18 cellular contexts compared by ENCODE assay signal in the genomic region with DNA sequence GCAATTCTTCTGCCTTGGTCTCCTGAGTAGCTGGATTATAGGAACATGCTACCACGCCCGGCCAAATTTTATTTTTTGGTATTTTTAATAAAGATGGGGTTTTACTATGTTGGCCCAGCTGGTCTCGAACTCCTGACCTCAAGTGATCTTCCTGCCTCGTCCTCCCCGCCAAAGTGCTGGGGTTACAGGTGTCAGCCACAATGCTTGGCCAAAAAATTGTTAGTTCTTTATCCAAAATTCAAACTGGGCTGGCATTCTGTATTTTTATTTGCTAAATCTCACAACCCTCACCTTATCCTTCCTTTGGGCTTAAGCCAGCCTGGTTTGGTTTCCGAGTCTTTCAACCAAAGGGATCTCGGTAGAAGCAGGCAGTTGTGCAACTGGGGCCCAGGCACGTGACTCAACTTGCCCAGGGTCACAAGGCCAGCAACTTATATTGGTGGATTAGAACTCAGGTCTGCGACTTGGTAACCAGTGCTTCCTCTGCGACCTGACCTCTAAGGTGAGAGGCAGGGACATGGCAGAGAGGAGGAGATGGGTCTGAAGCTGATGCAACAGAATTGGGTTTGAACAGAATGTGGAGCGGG. TPM values are rescaled to one million over a fixed set of nuclear protein-coding genes. Genes with fewer than 3 reads are reported as not detected.
DNase-seq lines count a peak whose midpoint lies in the region; ATAC-seq, FAIRE-seq and TF ChIP-seq lines count a peak whose summit lies in the region.
"Had no signal": no experiment of that assay in that cellular context is flagged by ENCODE, and none has a peak within 500 bp of the region (broad histone marks: within the 10 kb centered on the region; RNA-seq: fewer than 3 reads in every experiment).

No MANE protein-coding gene starts in this region.

- H2BK20ac ChIP-seq in H9 (ENCODE audit: low read depth, low read length, poor library complexity, severe bottlenecking), result no peak overlapping the region
- H2BK20ac ChIP-seq in H1 (ENCODE audit: low read length), result peak overlapping the region; percentile 62; the same call in 1 of the 2 replicates

- no peaks in the 10 kb centered on the region for H3F3A ChIP-seq in OCI-LY1 (ENCODE audit: insufficient read depth, low read length)

- H2AK5ac ChIP-seq in H9 (ENCODE audit: insufficient read length, low read length) (no peak overlapping the region), H1 (ENCODE audit: low read depth, low read length) (no peak overlapping the region)

- no peaks in the 10 kb centered on the region for H3K9me2 ChIP-seq in OCI-LY1 (ENCODE audit: low read depth, low read length)

- H3K27me3 Mint-ChIP-seq in H9 (ENCODE audit: low read depth), result peaks cover 7% of the 10 kb centered on the region
- H3K27me3 Mint-ChIP-seq in nephron (ENCODE audit: low read depth), result peaks cover 3% of the 10 kb centered on the region

- no peak for FAIRE-seq in H1 (lab: Jason Lieb, UNC)
- FAIRE-seq: D721Med had no signal

- H3K4me3 ChIP-seq in OCI-LY1 (ENCODE audit: low read depth, low read length, poor library complexity, severe bottlenecking) (no peak overlapping the region), H1 (ENCODE audit: extremely low read depth in 1 of 4, insufficient read depth in 2 of 4, low read depth in 3 of 4, low read length in 4 of 4) (no peak overlapping the region)
- H3K4me3 ChIP-seq: SJCRH30 had no signal

- H3K36me3 ChIP-seq in OCI-LY1 (ENCODE audit: insufficient read depth, low read length) (no peaks in the 10 kb centered on the region), H1 (ENCODE audit: control insufficient read depth in 2 of 4, insufficient read depth in 4 of 4, low read length in 3 of 4) (no peaks in the 10 kb centered on the region; a peak in 1 of 8 replicates)
- H3K36me3 ChIP-seq: BE2C, SJCRH30 had no signal

- H2BK12ac ChIP-seq in H9 (ENCODE audit: insufficient read length, low read depth, low read length), result no peak overlapping the region
- H2BK12ac ChIP-seq in H1 (ENCODE audit: low read depth, low read length), result peak overlapping the region; percentile 45; the same call in 1 of the 2 replicates

- H3K79me2 ChIP-seq in H9 (ENCODE audit: insufficient read depth, low read length) (no peaks in the 10 kb centered on the region), OCI-LY1 (ENCODE audit: insufficient read depth, low read length) (no peaks in the 10 kb centered on the region), H1 (ENCODE audit: control insufficient read depth in 1 of 2, insufficient read depth in 2 of 2, low read length in 2 of 2) (no peaks in the 10 kb centered on the region)

- DNase-seq in H9, result peak; percentile 12
- no peak for DNase-seq in H1 (ENCODE audit: low read depth in 1 of 2, low spot score in 2 of 2)
- DNase-seq in NCI-H2081 treated with DMSO at 0.1 percent for 48 hours (lab: John Stamatoyannopoulos, UW), result no peak
- no peak for DNase-seq in MV-4-11 (lab: John Stamatoyannopoulos, UW)
- no peak for DNase-seq in hypothalamus (lab: John Stamatoyannopoulos, UW)
- DNase-seq: BE2C; CD4-positive, alpha-beta memory T cell; DMS79 treated with DMSO at 0.1 percent for 48 hours; GDM1; GOT3; HFFc6; NCI-H1092 treated with DMSO at 0.1 percent for 48 hours; NCI-H1694 treated with DMSO at 0.1 percent for 48 hours; SJCRH30 had no signal

- H3K27me3 ChIP-seq in H9 (ENCODE audit: insufficient read depth, low read length) (no peaks in the 10 kb centered on the region), OCI-LY1 (ENCODE audit: insufficient read depth, low read length) (no peaks in the 10 kb centered on the region; the same call in 1 of the 2 replicates), H1 (replicated peaks in 1 of 4; ENCODE audit: control insufficient read depth in 3 of 4, extremely low read depth in 1 of 4, insufficient read depth in 3 of 4, low read length in 3 of 4) (no peaks in the 10 kb centered on the region)
- H3K27me3 ChIP-seq: BE2C, SJCRH30 had no signal

- no peak overlapping the region for H3T11ph ChIP-seq in H9 (ENCODE audit: low read length)

- no peak overlapping the region for H3K9ac ChIP-seq in H9 (ENCODE audit: extremely low read depth, insufficient read length, low read length)
- peak overlapping the region; percentile 9; the same call in 1 of the 2 replicates for H3K9ac ChIP-seq in OCI-LY1 (ENCODE audit: low read length)
- no peak overlapping the region for H3K9ac ChIP-seq in H1 (replicated peaks in 1 of 4; ENCODE audit: extremely low read depth in 1 of 4, low read depth in 3 of 4, low read length in 3 of 4)

- peak overlapping the region in 2 of 3 experiments; percentile 31 to 95; a peak in 3 of 7 replicates for H3K27ac Mint-ChIP-seq in H9
- peak overlapping the region in 2 of 3 experiments; percentile 35 to 63 for H3K27ac Mint-ChIP-seq in nephron
- H3K27ac Mint-ChIP-seq: HFFc6 had no signal

- no peak overlapping the region for H3K4me2 ChIP-seq in H9 (ENCODE audit: insufficient read depth, insufficient read length, low read length)
- H3K4me2 ChIP-seq in OCI-LY1 (ENCODE audit: low read length), result peak overlapping the region; percentile 32; the same call in 1 of the 2 replicates
- no peak overlapping the region for H3K4me2 ChIP-seq in H1 (ENCODE audit: insufficient read depth in 1 of 2, low read depth in 2 of 2, low read length in 2 of 2)

- H3K14ac ChIP-seq in H9 (ENCODE audit: insufficient read depth, low read length), result no peak overlapping the region
- no peak overlapping the region for H3K14ac ChIP-seq in H1 (ENCODE audit: insufficient read length)

- no peak for TF ChIP-seq CTCF in H9 (conservative IDR thresholded peaks at IDR 0.05)
- no peak for TF ChIP-seq CTCF in OCI-LY1 (IDR thresholded peaks at IDR 0.05; ENCODE audit: low read length)
- TF ChIP-seq CTCF in H1 (IDR thresholded peaks at IDR 0.05; ENCODE audit: control extremely low read depth in 1 of 3, insufficient read depth in 1 of 3, low read depth in 1 of 3, low read length in 3 of 3), result no peak
- TF ChIP-seq CTCF in nephron (IDR thresholded peaks at IDR 0.05; ENCODE audit: unreplicated experiment in 3 of 3), result no peak

- H3K9me3 ChIP-seq in H9 (ENCODE audit: control insufficient read depth, low read depth, low read length) (no peaks in the 10 kb centered on the region), OCI-LY1 (ENCODE audit: low read length) (no peaks in the 10 kb centered on the region), H1 (ENCODE audit: insufficient read depth in 2 of 2, low read depth in 1 of 2, low read length in 1 of 2) (no peaks in the 10 kb centered on the region)
- H3K9me3 ChIP-seq: BE2C, SJCRH30 had no signal

- no peak overlapping the region for H2BK120ac ChIP-seq in H9 (ENCODE audit: low read depth, low read length, poor library complexity, severe bottlenecking)
- H2BK120ac ChIP-seq in H1 (replicated peaks; ENCODE audit: low read depth, low read length), result no peak overlapping the region

- POLR2A ChIA-PET in H1 (lab: Charles Lee; ENCODE audit: partially characterized antibody), result interaction anchor here (0.9 to 1.4 kb wide), 4 partner anchors 13 to 321 kb away, joined by 3 to 6 read pairs (median 4); no protein-coding TSS in a partner anchor

- peak overlapping the region in 1 of 2 experiments; percentile 58; a peak in 2 of 5 replicates for H3K4me3 Mint-ChIP-seq in H9
- no peak overlapping the region for H3K4me3 Mint-ChIP-seq in nephron
- H3K4me3 Mint-ChIP-seq: CD4-positive, alpha-beta memory T cell; HFFc6 had no signal

- H4K8ac ChIP-seq in H9 (replicated peaks; ENCODE audit: insufficient read length, low read depth, low read length), result no peak overlapping the region
- no peak overlapping the region for H4K8ac ChIP-seq in H1 (ENCODE audit: extremely low read depth, insufficient read depth, low read length)

- no peaks in the 10 kb centered on the region for H3K79me1 ChIP-seq in H9 (ENCODE audit: insufficient read depth, low read depth, low read length, poor library complexity, severe bottlenecking)
- H3K79me1 ChIP-seq in H1 (ENCODE audit: low read depth, low read length), result no peaks in the 10 kb centered on the region

- H3K23ac ChIP-seq in H9 (ENCODE audit: insufficient read length, low read depth, low read length) (no peak overlapping the region), H1 (ENCODE audit: insufficient read length) (no peak overlapping the region)

- H2AFZ ChIP-seq in H9 (ENCODE audit: low read length), result no peak overlapping the region
- no peak overlapping the region for H2AFZ ChIP-seq in OCI-LY1 (ENCODE audit: low read length)
- H2AFZ ChIP-seq in H1 (ENCODE audit: low read length), result no peak overlapping the region

- TF ChIP-seq RAD21 in H1 (IDR thresholded peaks at IDR 0.05 in 1 of 2, conservative IDR thresholded peaks at IDR 0.05 in 1 of 2; ENCODE audit: low read depth in 2 of 2, low read length in 2 of 2), result no peak

- no CpG with 5 or more reads among the region's 11 CpGs for WGBS in H9 (ENCODE audit: extremely low coverage, insufficient read length, low lambda C conversion rate)
- 86% methylated on average over 11 of the region's 11 CpGs; no CpG with 5 or more reads in 1 of the 2 experiments for WGBS in H1 (ENCODE audit: extremely low coverage in 1 of 2, insufficient coverage in 1 of 2, insufficient read length in 1 of 2, insufficient replicate concordance in 2 of 2, low coverage in 1 of 2, low lambda C conversion rate in 2 of 2, missing lambda C conversion rate in 1 of 2), 2 experiments

- H3K9me3 Mint-ChIP-seq in H9, result no peaks in the 10 kb centered on the region
- no peaks in the 10 kb centered on the region for H3K9me3 Mint-ChIP-seq in nephron
- H3K9me3 Mint-ChIP-seq: CD4-positive, alpha-beta memory T cell; HFFc6 had no signal

- H3K56ac ChIP-seq in H9 (ENCODE audit: insufficient read length, low read depth, low read length) (no peak overlapping the region), H1 (replicated peaks; ENCODE audit: insufficient read length, low read depth, low read length) (no peak overlapping the region)

- H3K36me3 Mint-ChIP-seq in H9 (ENCODE audit: insufficient read depth in 1 of 3, low read depth in 3 of 3) (no peaks in the 10 kb centered on the region; a peak in 1 of 7 replicates), nephron (ENCODE audit: low read depth) (no peaks in the 10 kb centered on the region)
- H3K36me3 Mint-ChIP-seq: CD4-positive, alpha-beta memory T cell had no signal

- H2BK15ac ChIP-seq in H9 (ENCODE audit: low read depth, low read length) (no peak overlapping the region), H1 (ENCODE audit: low read length) (no peak overlapping the region)

- H4K91ac ChIP-seq in H9 (ENCODE audit: insufficient read length, low read depth, low read length), result no peak overlapping the region
- H4K91ac ChIP-seq in H1 (replicated peaks; ENCODE audit: insufficient read length, low read length), result no peak overlapping the region

- H3K4ac ChIP-seq in H9 (ENCODE audit: low read depth, low read length) (no peak overlapping the region), H1 (replicated peaks; ENCODE audit: insufficient read length, low read depth, low read length) (no peak overlapping the region)

- ATAC-seq in HG03039 (IDR thresholded peaks at IDR 0.05; ENCODE audit: unreplicated experiment), result no peak

- H3K4me1 Mint-ChIP-seq in H9 (peaks cover 63% of the 10 kb centered on the region in 2 experiments), nephron (peaks cover 50% of the 10 kb centered on the region)

- H4K20me1 ChIP-seq in H9 (ENCODE audit: control insufficient read depth, insufficient read depth, insufficient read length) (no peaks in the 10 kb centered on the region), OCI-LY1 (ENCODE audit: insufficient read depth, low read length) (no peaks in the 10 kb centered on the region), H1 (replicated peaks in 1 of 2; ENCODE audit: control insufficient read depth in 1 of 2, insufficient read depth in 2 of 2, low read length in 2 of 2) (no peaks in the 10 kb centered on the region)

- no peak for TF ChIP-seq EP300 in H1 (IDR thresholded peaks at IDR 0.05; ENCODE audit: borderline replicate concordance in 1 of 2, low read depth in 2 of 2, low read length in 2 of 2)

- no peak for TF ChIP-seq POLR2A in H1 (IDR thresholded peaks at IDR 0.05; ENCODE audit: control extremely low read depth in 1 of 2, low read depth in 2 of 2, low read length in 2 of 2)

- CTCF ChIA-PET in H1 (lab: Charles Lee; ENCODE audit: partially characterized antibody), result interaction anchor here (1.1 to 9.0 kb wide), 6 partner anchors 9 to 283 kb away, joined by 3 to 72 read pairs (median 5); no protein-coding TSS in a partner anchor

- H4K5ac ChIP-seq in H9 (ENCODE audit: insufficient read length, low read depth, low read length), result no peak overlapping the region
- no peak overlapping the region for H4K5ac ChIP-seq in H1 (ENCODE audit: insufficient read length, low read depth, low read length)

- no peak overlapping the region for H3K18ac ChIP-seq in H9 (ENCODE audit: insufficient read length, low read depth, low read length)
- H3K18ac ChIP-seq in H1 (ENCODE audit: extremely low read depth, low read length), result no peak overlapping the region; the same call in 1 of the 2 replicates

- H3K23me2 ChIP-seq in H9 (ENCODE audit: insufficient read length, low read depth, low read length, poor library complexity, severe bottlenecking), result no peaks in the 10 kb centered on the region
- no peaks in the 10 kb centered on the region for H3K23me2 ChIP-seq in H1 (ENCODE audit: low read depth, low read length)

- H2BK5ac ChIP-seq in H9 (ENCODE audit: insufficient read length, low read length), result no peak overlapping the region
- H2BK5ac ChIP-seq in H1 (ENCODE audit: low read depth, low read length), result no peak overlapping the region

- H3K27ac ChIP-seq in H9 (ENCODE audit: insufficient read length, low read depth, low read length), result no peak overlapping the region
- peak overlapping the region; percentile 83 for H3K27ac ChIP-seq in OCI-LY1 (ENCODE audit: low read depth, low read length, poor library complexity, severe bottlenecking)
- H3K27ac ChIP-seq in H1 (ENCODE audit: low read depth, low read length), result 0 out of 2 replicates have a peak overlapping the region, but pooled peaks have one; percentile 23
- H3K27ac ChIP-seq: SJCRH30 had no signal

- H3K4me1 ChIP-seq in H9 (ENCODE audit: insufficient read depth, low read length) (peaks cover 7% of the 10 kb centered on the region; the same call in 1 of the 2 replicates), OCI-LY1 (ENCODE audit: insufficient read depth, low read length, severe bottlenecking) (peaks cover 80% of the 10 kb centered on the region), H1 (replicated peaks in 1 of 4; ENCODE audit: control insufficient read depth in 3 of 4, insufficient read depth in 4 of 4, low read length in 3 of 4) (peaks cover 5 to 22% (median 11%) of the 10 kb centered on the region in 4 experiments)

RNA-seq across cellular contexts. Expression of gene BOD1, which starts 26.5 kb away (rescaled TPM):
- 120 and 121 TPM in 2 replicates for total RNA-seq in H9 (2021)
- 143 and 149 TPM in 2 replicates for total RNA-seq in H1 (2021; fragmentation: NEBNext Ultra II Directional; extraction: Animal tissue kit (Norgen Biotek cat#: 25700))
- polyA plus RNA-seq in H1 (2011; rRNA removed), result 83.1 and 107 TPM in 2 replicates
- 127 TPM for polyA plus RNA-seq in H1 (2011; cell fraction: cytosol; rRNA removed)
- polyA plus RNA-seq in H1 (2011; cell fraction: nucleus; rRNA removed), result 58.0 TPM
- polyA plus RNA-seq in H1 (2012, experiment 1 of 2), result 133 to 170 TPM (median 136 TPM) in 4 replicates
- 111 TPM for polyA plus RNA-seq in H1 (2012, experiment 2 of 2)
- 117 TPM for polyA plus RNA-seq in H1 (2013, experiment 1 of 2)
- polyA plus RNA-seq in H1 (2013, experiment 2 of 2), result 117 TPM
- polyA minus RNA-seq in H1 (2011; rRNA and poly(A)+ RNA removed), result 114 and 131 TPM in 2 replicates
- 68.5 TPM for polyA minus RNA-seq in H1 (2011; cell fraction: cytosol; rRNA and poly(A)+ RNA removed)
- polyA minus RNA-seq in H1 (2011; cell fraction: nucleus; rRNA and poly(A)+ RNA removed), result 60.4 TPM
